Comparison of ENCODE assay signal across 9 cellular contexts in the genomic region with DNA sequence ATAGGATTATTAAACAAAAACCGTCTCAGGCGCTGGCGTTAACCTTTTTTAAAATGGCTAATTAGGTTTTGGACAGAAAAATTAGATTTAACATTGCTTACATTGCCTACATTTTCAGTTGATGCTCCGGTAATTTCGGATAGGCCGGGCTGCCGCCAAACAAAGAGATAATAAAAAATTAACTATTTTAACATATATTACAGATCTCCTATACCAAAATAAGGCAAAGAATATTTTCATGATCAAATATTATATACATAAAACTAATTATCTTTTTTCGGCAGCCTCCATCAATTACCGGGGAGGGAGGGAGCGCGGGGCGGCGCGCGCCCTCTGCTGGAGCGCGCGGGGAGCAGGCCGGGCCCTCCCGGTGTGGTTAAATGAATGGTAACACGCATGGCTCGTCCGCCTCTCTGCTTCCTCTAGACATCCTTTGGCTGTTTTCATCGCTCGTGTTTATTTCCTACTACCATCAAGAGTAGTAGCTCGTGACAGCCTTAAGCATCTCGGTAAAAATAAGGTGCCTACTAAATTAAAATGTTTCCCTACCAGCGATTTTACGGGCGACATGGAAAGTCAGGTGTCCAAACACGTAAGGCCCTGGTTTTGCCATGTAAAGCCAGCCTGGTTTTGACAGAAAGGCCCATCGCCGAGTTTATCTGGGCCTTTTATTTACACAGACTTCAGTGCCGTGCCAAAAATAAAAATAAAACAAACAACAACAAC. TPM values are rescaled to one million over a fixed set of nuclear protein-coding genes. Genes with fewer than 3 reads are reported as not detected.
DNase-seq lines count a peak whose midpoint lies in the region; ATAC-seq, FAIRE-seq and TF ChIP-seq lines count a peak whose summit lies in the region.
"Had no signal": no experiment of that assay in that cellular context is flagged by ENCODE, and none has a peak within 500 bp of the region (broad histone marks: within the 10 kb centered on the region; RNA-seq: fewer than 3 reads in every experiment).

No MANE protein-coding gene starts in this region.

- intact Hi-C loops in activated CD8-positive, alpha-beta T cell treated with anti-CD3 and anti-CD28 coated beads for 36 hours (cut with micrococcal nuclease), result loop anchor here (2.0 to 5.0 kb wide), 3 partner anchors 135 to 602 kb away; a partner anchor contains a TSS
- intact Hi-C loops in endothelial cell of umbilical vein (cut with micrococcal nuclease) (loop anchor here (1.0 to 5.0 kb wide), 3 partner anchors 135 to 601 kb away; a partner anchor contains a TSS), testis (cut with DNase I; ENCODE audit: low total_unique reads) (loop anchor here (5.0 kb wide), 1 partner anchor 190 kb away; no protein-coding TSS in a partner anchor)
- intact Hi-C loops in naive thymus-derived CD4-positive, alpha-beta T cell (cut with micrococcal nuclease), result loop anchor here (1.0 to 10.0 kb wide), 3 partner anchors 189 to 601 kb away; a partner anchor contains a TSS

- no peaks in the 10 kb centered on the region for H3K9me1 ChIP-seq in endothelial cell of umbilical vein (replicated peaks; ENCODE audit: control insufficient read depth, extremely low read depth, insufficient read depth, low read length)

- peak; percentile 15 for FAIRE-seq in endothelial cell of umbilical vein (lab: Jason Lieb, UNC)
- FAIRE-seq: endometrium had no signal

- H3K27me3 ChIP-seq in endothelial cell of umbilical vein (ENCODE audit: control insufficient read depth in 2 of 2, insufficient read depth in 2 of 2, low read length in 2 of 2) (peaks cover 51 to 90% of the 10 kb centered on the region in 2 experiments), testis (no peaks in the 10 kb centered on the region)
- peaks cover 0 to 27% of the 10 kb centered on the region in 2 donors for H3K27me3 ChIP-seq in naive thymus-derived CD4-positive, alpha-beta T cell (ENCODE audit: control insufficient read depth in 2 of 2, insufficient read depth in 2 of 2, low read length in 2 of 2)

- H3K4me3 ChIP-seq in GM12864 (ENCODE audit: low read depth, low read length), result no peak overlapping the region
- H3K4me3 ChIP-seq in endothelial cell of umbilical vein (replicated peaks in 1 of 3; ENCODE audit: insufficient read depth in 1 of 3, low read depth in 1 of 3, low read length in 3 of 3), result no peak overlapping the region
- H3K4me3 ChIP-seq in naive thymus-derived CD4-positive, alpha-beta T cell (ENCODE audit: low read length), result peak overlapping the region; percentile 55
- H3K4me3 ChIP-seq in testis, result peak overlapping the region; percentile 29 to 36

- BruUV-seq in endothelial cell of umbilical vein (replicated peaks; lab: Mats Ljungman, UMichigan), result no TSS peak

- H3K27ac ChIP-seq in endothelial cell of umbilical vein (ENCODE audit: insufficient read depth, low read depth, low read length), result no peak overlapping the region
- H3K27ac ChIP-seq in naive thymus-derived CD4-positive, alpha-beta T cell (ENCODE audit: low read depth, low read length), result no peak overlapping the region
- H3K27ac ChIP-seq in testis, result no peak overlapping the region

- H3K4me3 Mint-ChIP-seq in HFFc6, result peak overlapping the region; percentile 61
- peak overlapping the region; percentile 56 for H3K4me3 Mint-ChIP-seq in activated CD8-positive, alpha-beta T cell treated with anti-CD3 and anti-CD28 coated beads for 36 hours
- H3K4me3 Mint-ChIP-seq in naive thymus-derived CD4-positive, alpha-beta T cell, result peak overlapping the region in 9 of 10 donors; percentile 56 to 82 (median 76)

- DNase-seq in GM12864 (ENCODE audit: low read depth), result no peak
- no peak for DNase-seq in HFFc6
- DNase-seq in NCI-H2081 treated with DMSO at 0.1 percent for 48 hours (lab: John Stamatoyannopoulos, UW), result peak; percentile 49
- DNase-seq in activated CD8-positive, alpha-beta T cell treated with anti-CD3 and anti-CD28 coated beads for 36 hours, result peak; percentile 64
- DNase-seq in endothelial cell of umbilical vein (ENCODE audit: low read depth, low spot score), result peak; percentile 35
- DNase-seq in naive thymus-derived CD4-positive, alpha-beta T cell, result peak in 7 of 9 donors; percentile 36 to 60 (median 45)
- peak; percentile 72 for DNase-seq in testis
- no peak for DNase-seq in NCI-H1048 (lab: John Stamatoyannopoulos, UW)

- WGBS in testis, 2 donors, result 19% methylated on average over 34 of the region's 34 CpGs

- dilution Hi-C loops in endothelial cell of umbilical vein (cut with MboI; ENCODE audit: extremely low pct_ligation_motif_present, low sequenced_read_pairs), result no loop called here

- ATAC-seq in activated CD8-positive, alpha-beta T cell treated with anti-CD3 and anti-CD28 coated beads for 36 hours, result peak; percentile 91
- ATAC-seq in naive thymus-derived CD4-positive, alpha-beta T cell, result peak; percentile 85

- H3K27ac Mint-ChIP-seq in HFFc6, result no peak overlapping the region
- no peak overlapping the region for H3K27ac Mint-ChIP-seq in activated CD8-positive, alpha-beta T cell treated with anti-CD3 and anti-CD28 coated beads for 36 hours
- no peak overlapping the region for H3K27ac Mint-ChIP-seq in naive thymus-derived CD4-positive, alpha-beta T cell

- H3K4me2 ChIP-seq in endothelial cell of umbilical vein (ENCODE audit: insufficient read depth, low read length), result peak overlapping the region; percentile 66

- no peaks in the 10 kb centered on the region for H3K79me2 ChIP-seq in endothelial cell of umbilical vein (ENCODE audit: control insufficient read depth, insufficient read depth, low read length)

- H3K9me3 Mint-ChIP-seq in HFFc6, result no peaks in the 10 kb centered on the region
- no peaks in the 10 kb centered on the region for H3K9me3 Mint-ChIP-seq in activated CD8-positive, alpha-beta T cell treated with anti-CD3 and anti-CD28 coated beads for 36 hours
- H3K9me3 Mint-ChIP-seq in naive thymus-derived CD4-positive, alpha-beta T cell, result peaks cover 0 to 4% (median 0%) of the 10 kb centered on the region in 11 donors

- H3K36me3 ChIP-seq in endothelial cell of umbilical vein (ENCODE audit: control insufficient read depth in 2 of 2, extremely low read depth in 1 of 2, insufficient read depth in 2 of 2, low read length in 2 of 2) (no peaks in the 10 kb centered on the region), testis (ENCODE audit: low read depth, missing control alignments) (no peaks in the 10 kb centered on the region)
- no peaks in the 10 kb centered on the region for H3K36me3 ChIP-seq in naive thymus-derived CD4-positive, alpha-beta T cell (ENCODE audit: control insufficient read depth in 2 of 3, insufficient read depth in 3 of 3, low read length in 3 of 3)

- no peak overlapping the region for H2AFZ ChIP-seq in endothelial cell of umbilical vein (ENCODE audit: low read depth, low read length)

- no peaks in the 10 kb centered on the region for H3K36me3 Mint-ChIP-seq in HFFc6 (ENCODE audit: low read depth)
- H3K36me3 Mint-ChIP-seq in activated CD8-positive, alpha-beta T cell treated with anti-CD3 and anti-CD28 coated beads for 36 hours (ENCODE audit: low read depth), result no peaks in the 10 kb centered on the region
- H3K36me3 Mint-ChIP-seq in naive thymus-derived CD4-positive, alpha-beta T cell, result no peaks in the 10 kb centered on the region

- TF ChIP-seq POLR2A in endothelial cell of umbilical vein (IDR thresholded peaks at IDR 0.05; ENCODE audit: low read depth, low read length) (no peak), testis (IDR thresholded peaks at IDR 0.05) (no peak)

- CTCF ChIA-PET in activated CD8-positive, alpha-beta T cell treated with anti-CD3 and anti-CD28 coated beads for 36 hours (lab: Charles Lee), result interaction anchor here (0.6 to 1.2 kb wide), 5 partner anchors 12 to 602 kb away, joined by 3 to 4 read pairs (median 3); no protein-coding TSS in a partner anchor
- CTCF ChIA-PET in endothelial cell of umbilical vein (lab: Charles Lee), result interaction anchor here (1.3 to 2.9 kb wide), 3 partner anchors 192 to 624 kb away, joined by 4 to 9 read pairs (median 5); no protein-coding TSS in a partner anchor
- CTCF ChIA-PET in naive thymus-derived CD4-positive, alpha-beta T cell (lab: Charles Lee), result no interaction called here

- H4K20me1 ChIP-seq in endothelial cell of umbilical vein (replicated peaks; ENCODE audit: control insufficient read depth, extremely low read depth, insufficient read depth, low read length), result no peaks in the 10 kb centered on the region

- POLR2A ChIA-PET in activated CD8-positive, alpha-beta T cell treated with anti-CD3 and anti-CD28 coated beads for 36 hours (lab: Charles Lee), result no interaction called here
- POLR2A ChIA-PET in endothelial cell of umbilical vein (lab: Charles Lee), result no interaction called here
- POLR2A ChIA-PET in naive thymus-derived CD4-positive, alpha-beta T cell (lab: Charles Lee), result no interaction called here

- H3K27me3 Mint-ChIP-seq in HFFc6 (ENCODE audit: insufficient read depth), result peaks cover 51% of the 10 kb centered on the region
- H3K27me3 Mint-ChIP-seq in activated CD8-positive, alpha-beta T cell treated with anti-CD3 and anti-CD28 coated beads for 36 hours, result peaks cover 41% of the 10 kb centered on the region
- peaks cover 42 to 87% (median 57%) of the 10 kb centered on the region in 5 donors for H3K27me3 Mint-ChIP-seq in naive thymus-derived CD4-positive, alpha-beta T cell

- TF ChIP-seq CTCF in GM12864 (IDR thresholded peaks at IDR 0.05; ENCODE audit: low read depth, low read length, missing control alignments) (peak; percentile 86), HFFc6 (IDR thresholded peaks at IDR 0.05) (peak; percentile 93), endothelial cell of umbilical vein (IDR thresholded peaks at IDR 0.05; ENCODE audit: extremely low read depth in 1 of 2, insufficient read depth in 1 of 2, low read depth in 1 of 2, low read length in 2 of 2) (peak; percentile 89 to 90), testis (IDR thresholded peaks at IDR 0.05) (peak; percentile 43 to 85 (median 59))
- peak; percentile 99 for TF ChIP-seq CTCF in activated CD8-positive, alpha-beta T cell treated with anti-CD3 and anti-CD28 coated beads for 36 hours (IDR thresholded peaks at IDR 0.05)

- peaks cover 6% of the 10 kb centered on the region; the same call in 1 of the 2 replicates for H3K4me1 Mint-ChIP-seq in HFFc6 (ENCODE audit: low read depth)
- peaks cover 12% of the 10 kb centered on the region for H3K4me1 Mint-ChIP-seq in activated CD8-positive, alpha-beta T cell treated with anti-CD3 and anti-CD28 coated beads for 36 hours (ENCODE audit: low read depth)
- peaks cover 2 to 33% (median 20%) of the 10 kb centered on the region in 7 donors for H3K4me1 Mint-ChIP-seq in naive thymus-derived CD4-positive, alpha-beta T cell

- no peak overlapping the region for H3K9ac ChIP-seq in endothelial cell of umbilical vein (replicated peaks; ENCODE audit: extremely low read depth, insufficient read depth, low read length)

- H3K9me3 ChIP-seq in endothelial cell of umbilical vein (replicated peaks; ENCODE audit: control insufficient read depth, insufficient read depth, low read length) (no peaks in the 10 kb centered on the region), testis (no peaks in the 10 kb centered on the region)
- H3K9me3 ChIP-seq in naive thymus-derived CD4-positive, alpha-beta T cell (ENCODE audit: control insufficient read depth in 2 of 3, low read length in 3 of 3), result no peaks in the 10 kb centered on the region

- peaks cover 6% of the 10 kb centered on the region for H3K4me1 ChIP-seq in endothelial cell of umbilical vein (ENCODE audit: control insufficient read depth, extremely low read depth, insufficient read depth, low read length)
- H3K4me1 ChIP-seq in naive thymus-derived CD4-positive, alpha-beta T cell (ENCODE audit: control insufficient read depth in 2 of 2, insufficient read depth in 2 of 2, low read length in 2 of 2), result peaks cover 0 to 14% of the 10 kb centered on the region in 2 donors
- H3K4me1 ChIP-seq in testis, result peaks cover 8% of the 10 kb centered on the region

RNA-seq across cellular contexts. Expression of a gene that starts 52.4 kb away (rescaled TPM):
- 10 to 100 TPM; 48.7 to 74.4 (median 62.9) TPM for total RNA-seq in HFFc6 (2021; fragmentation: NEBNext Ultra II Directional; extraction: Animal tissue kit (Norgen Biotek cat#: 25700))
- 10 to 100 TPM; 49.2 to 49.4 TPM for total RNA-seq in activated CD8-positive, alpha-beta T cell treated with anti-CD3 and anti-CD28 coated beads for 36 hours
- total RNA-seq in endothelial cell of umbilical vein (58.5 and 60.1 TPM in 2 replicates), testis (10 to 100 TPM; 42.1 to 47.0 TPM)
- polyA plus RNA-seq in endothelial cell of umbilical vein (52.5 and 52.9 TPM in 2 replicates), testis (ENCODE audit: insufficient read depth, low read depth, low replicate concordance) (26.6 TPM)
- polyA plus RNA-seq in endothelial cell of umbilical vein (2011; cell fraction: cytosol; rRNA removed), result 24.2 and 28.6 TPM in 2 replicates
- polyA plus RNA-seq in endothelial cell of umbilical vein (2011; cell fraction: nucleus; rRNA removed), result 16.3 and 21.1 TPM in 2 replicates
- 31.1 and 43.6 TPM in 2 replicates for polyA plus RNA-seq in endothelial cell of umbilical vein (2012)
- polyA minus RNA-seq in endothelial cell of umbilical vein, result 153 and 172 TPM in 2 replicates
- 87.4 TPM for polyA minus RNA-seq in endothelial cell of umbilical vein (2011; cell fraction: cytosol; rRNA and poly(A)+ RNA removed)
- polyA minus RNA-seq in endothelial cell of umbilical vein (2011; cell fraction: nucleus; rRNA and poly(A)+ RNA removed), result 31.8 and 47.2 TPM in 2 replicates
- total RNA-seq in naive thymus-derived CD4-positive, alpha-beta T cell, result 10 to 100 TPM; 24.2 to 61.9 (median 39.6) TPM
- 10 to 100 TPM; 14.9 to 20.7 TPM for polyA plus RNA-seq in naive thymus-derived CD4-positive, alpha-beta T cell

Comparison
In these comparisons a context has a peak if more than half of its experiments do, and no peak if none do; other contexts are left out.
1. DNase-seq: peak in NCI-H2081 treated with DMSO at 0.1 percent for 48 hours (single experiment), activated CD8-positive, alpha-beta T cell treated with anti-CD3 and anti-CD28 coated beads for 36 hours (single experiment), endothelial cell of umbilical vein (single experiment), naive thymus-derived CD4-positive, alpha-beta T cell (7 of 9) and testis (single experiment); none in GM12864 (single experiment), HFFc6 (single experiment) and NCI-H1048 (single experiment).
2. H3K4me3 ChIP-seq: peak in naive thymus-derived CD4-positive, alpha-beta T cell (single experiment) and testis (2 of 2); none in GM12864 (single experiment) and endothelial cell of umbilical vein (0 of 3).
3. Peak in every context shown above with its lines, with median percentiles within 50 percentile points of each other: CTCF ChIP-seq and H3K4me3 Mint-ChIP-seq.